In the genomic region with DNA sequence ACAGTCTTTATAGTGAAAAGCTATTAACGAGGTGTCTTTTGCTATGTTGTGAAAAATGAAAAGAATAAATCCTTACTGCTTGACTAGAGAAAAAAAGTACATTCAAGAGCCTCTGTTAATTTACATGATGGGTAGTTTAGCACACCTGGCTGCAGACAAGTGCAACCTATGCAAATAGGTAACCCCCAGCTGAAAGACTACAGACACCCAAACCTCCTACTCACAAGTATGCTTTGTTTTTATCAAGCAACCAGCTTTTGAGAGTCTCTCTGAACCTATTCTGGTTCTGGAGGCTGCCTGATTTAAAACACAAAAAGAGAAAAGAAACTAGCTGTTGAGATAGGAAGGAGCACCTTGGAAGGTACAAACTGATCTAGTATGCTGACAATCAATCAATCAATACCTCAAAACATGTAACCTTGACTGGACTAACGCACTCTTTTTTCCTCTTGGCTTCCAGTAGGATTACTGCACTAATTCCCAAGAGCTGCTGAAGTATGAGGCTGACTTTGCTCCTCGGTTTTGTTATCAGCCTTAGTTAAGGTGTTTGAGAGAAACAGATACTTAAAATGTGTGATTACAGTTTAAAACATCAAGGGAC, we compare ENCODE assay signal across 1 cellular context.
TF ChIP-seq lines count a peak whose summit lies in the region.

No MANE protein-coding gene starts in this region.

TF ChIP-seq in H1, 55 proteins besides CTCF, POLR2A, EP300 and RAD21 (continued from another document):
- TF ChIP-seq KDM4A (IDR thresholded peaks at IDR 0.05; ENCODE audit: low read depth, low read length, severe bottlenecking) (no peak), CREB1 (IDR thresholded peaks at IDR 0.05) (no peak), BRCA1 (IDR thresholded peaks at IDR 0.05; ENCODE audit: low read depth, low read length) (no peak), TCF12 (IDR thresholded peaks at IDR 0.05; ENCODE audit: low read depth, low read length) (no peak), TAF7 (optimal IDR thresholded peaks at IDR 0.05; ENCODE audit: borderline replicate concordance, low read depth, low read length) (no peak), EGR1 (IDR thresholded peaks at IDR 0.05; ENCODE audit: borderline replicate concordance, low read depth, low read length) (no peak), GTF2F1 (IDR thresholded peaks at IDR 0.05; ENCODE audit: borderline replicate concordance, low read depth, low read length) (no peak)
- TF ChIP-seq, protein P1, sequence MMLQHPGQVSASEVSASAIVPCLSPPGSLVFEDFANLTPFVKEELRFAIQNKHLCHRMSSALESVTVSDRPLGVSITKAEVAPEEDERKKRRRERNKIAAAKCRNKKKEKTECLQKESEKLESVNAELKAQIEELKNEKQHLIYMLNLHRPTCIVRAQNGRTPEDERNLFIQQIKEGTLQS (IDR thresholded peaks at IDR 0.05; ENCODE audit: insufficient read depth, low read depth, low read length), result no peak
TF ChIP-seq in H1: peak in this region for 0.
